ENCODE assay signal across 1 cellular context in the genomic region with DNA sequence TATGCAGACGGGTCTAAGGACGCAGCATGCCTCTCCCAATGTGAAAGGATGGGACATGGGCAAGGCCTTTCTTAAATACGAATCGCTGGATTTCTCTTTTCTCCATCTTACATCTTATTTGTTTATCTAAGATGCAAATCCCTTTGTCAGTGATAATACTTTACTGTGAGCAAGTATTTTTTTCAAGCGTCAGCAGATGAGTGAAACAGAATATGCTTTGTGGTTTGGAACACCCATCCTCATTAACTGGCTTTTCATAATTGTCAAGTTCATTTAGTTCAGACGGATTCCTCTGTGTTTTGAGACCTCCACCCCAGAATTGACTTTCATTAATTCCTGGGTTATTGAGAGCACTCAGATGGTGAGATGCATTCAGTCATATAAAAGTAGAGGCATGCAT.
TF ChIP-seq lines count a peak whose summit lies in the region.

No MANE protein-coding gene starts in this region.

TF ChIP-seq in SK-N-SH treated with all-trans-retinoic acid at 6 μM for 48 hours, 23 proteins besides CTCF, POLR2A, EP300 and RAD21 (continued from another document):
- no peak for TF ChIP-seq CSRNP3 (CRISPR knock-in tag; IDR thresholded peaks at IDR 0.05)
- TF ChIP-seq, protein P1, sequence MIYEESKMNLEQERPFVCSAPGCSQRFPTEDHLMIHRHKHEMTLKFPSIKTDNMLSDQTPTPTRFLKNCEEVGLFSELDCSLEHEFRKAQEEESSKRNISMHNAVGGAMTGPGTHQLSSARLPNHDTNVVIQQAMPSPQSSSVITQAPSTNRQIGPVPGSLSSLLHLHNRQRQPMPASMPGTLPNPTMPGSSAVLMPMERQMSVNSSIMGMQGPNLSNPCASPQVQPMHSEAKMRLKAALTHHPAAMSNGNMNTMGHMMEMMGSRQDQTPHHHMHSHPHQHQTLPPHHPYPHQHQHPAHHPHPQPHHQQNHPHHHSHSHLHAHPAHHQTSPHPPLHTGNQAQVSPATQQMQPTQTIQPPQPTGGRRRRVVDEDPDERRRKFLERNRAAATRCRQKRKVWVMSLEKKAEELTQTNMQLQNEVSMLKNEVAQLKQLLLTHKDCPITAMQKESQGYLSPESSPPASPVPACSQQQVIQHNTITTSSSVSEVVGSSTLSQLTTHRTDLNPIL (CRISPR knock-in tag; IDR thresholded peaks at IDR 0.05; ENCODE audit: low read depth), result no peak
- TF ChIP-seq ZNF70 (CRISPR knock-in tag; IDR thresholded peaks at IDR 0.05), result no peak
- TF ChIP-seq, protein P2, sequence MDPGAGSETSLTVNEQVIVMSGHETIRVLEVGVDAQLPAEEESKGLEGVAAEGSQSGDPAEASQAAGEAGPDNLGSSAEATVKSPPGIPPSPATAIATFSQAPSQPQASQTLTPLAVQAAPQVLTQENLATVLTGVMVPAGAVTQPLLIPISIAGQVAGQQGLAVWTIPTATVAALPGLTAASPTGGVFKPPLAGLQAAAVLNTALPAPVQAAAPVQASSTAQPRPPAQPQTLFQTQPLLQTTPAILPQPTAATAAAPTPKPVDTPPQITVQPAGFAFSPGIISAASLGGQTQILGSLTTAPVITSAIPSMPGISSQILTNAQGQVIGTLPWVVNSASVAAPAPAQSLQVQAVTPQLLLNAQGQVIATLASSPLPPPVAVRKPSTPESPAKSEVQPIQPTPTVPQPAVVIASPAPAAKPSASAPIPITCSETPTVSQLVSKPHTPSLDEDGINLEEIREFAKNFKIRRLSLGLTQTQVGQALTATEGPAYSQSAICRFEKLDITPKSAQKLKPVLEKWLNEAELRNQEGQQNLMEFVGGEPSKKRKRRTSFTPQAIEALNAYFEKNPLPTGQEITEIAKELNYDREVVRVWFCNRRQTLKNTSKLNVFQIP (CRISPR knock-in tag; IDR thresholded peaks at IDR 0.05; ENCODE audit: borderline replicate concordance, low read depth), result no peak
- TF ChIP-seq OSR1 (CRISPR knock-in tag; IDR thresholded peaks at IDR 0.05), result no peak
- no peak for TF ChIP-seq ZNF8 (CRISPR knock-in tag; IDR thresholded peaks at IDR 0.05)
